1 cellular context compared by ENCODE assay signal in genomic region chr2:63594622-63595021, GRCh38.
TF ChIP-seq lines count a peak whose summit lies in the region.

No MANE protein-coding gene starts in this region.

TF ChIP-seq in HCT116, 20 proteins besides CTCF, POLR2A, EP300 and RAD21:
- TF ChIP-seq CBX3 (IDR thresholded peaks at IDR 0.05; ENCODE audit: low read depth) (no peak), ZBTB33 (IDR thresholded peaks at IDR 0.05; ENCODE audit: extremely low read depth, insufficient replicate concordance, low read length) (no peak), REST (IDR thresholded peaks at IDR 0.05; ENCODE audit: low read depth) (no peak), SP1 (IDR thresholded peaks at IDR 0.05; ENCODE audit: low read depth) (no peak), CEBPB (IDR thresholded peaks at IDR 0.05; ENCODE audit: low read depth) (no peak), SRF (IDR thresholded peaks at IDR 0.05; ENCODE audit: low read depth) (no peak), MAX (IDR thresholded peaks at IDR 0.05) (no peak), TCF7L2 (IDR thresholded peaks at IDR 0.05; ENCODE audit: borderline replicate concordance, extremely low read depth, insufficient read depth, insufficient read length) (no peak)
